In genomic region chr17:7836596-7837374, GRCh38 we compare ENCODE assay signal across 8 cellular contexts. TPM values are rescaled to one million over a fixed set of nuclear protein-coding genes. Genes with fewer than 3 reads are reported as not detected.
A peak's percentile ranks its signal among the peaks of the same experiment; 100 is the strongest.
DNase-seq lines count a peak whose midpoint lies in the region; ATAC-seq and TF ChIP-seq lines count a peak whose summit lies in the region.

No MANE protein-coding gene starts in this region.

- DNase-seq in CD14-positive monocyte (ENCODE audit: low spot score): peak; percentile 97
- DNase-seq in HT-29 (ENCODE audit: low spot score): peak; percentile 88
- peak; percentile 87 for DNase-seq in NCI-H748 treated with DMSO at 0.1 percent for 48 hours (lab: John Stamatoyannopoulos, UW)
- DNase-seq in activated CD4-positive, alpha-beta T cell treated with anti-CD3 and anti-CD28 coated beads, Interleukin-2, amount 50 U/mL, for 48 hours: peak; percentile 74 to 82
- peak; percentile 88 to 98 for DNase-seq in lung microvascular endothelial cell (ENCODE audit: low read depth in 2 of 2)
- DNase-seq in stimulated activated CD8-positive, alpha-beta memory T cell treated with anti-CD3 and anti-CD28 coated beads, Interleukin-12 subunit alpha, Interleukin-12 subunit beta, amount 100 ng/mL, for 24 hours (ENCODE audit: extremely low read depth): peak; percentile 36

- H3K27ac Mint-ChIP-seq in CD14-positive monocyte: peak overlapping the region; percentile 91 to 100 (median 98)

- no peak for ATAC-seq in HG02884 (IDR thresholded peaks at IDR 0.05; ENCODE audit: unreplicated experiment)

- no peaks in the 10 kb centered on the region for H3K36me3 ChIP-seq in endocrine pancreas (ENCODE audit: control insufficient read depth, insufficient read depth, low read length)

- no peaks in the 10 kb centered on the region for H3K9me3 ChIP-seq in endocrine pancreas (ENCODE audit: control insufficient read depth, low read length)

- peaks cover 17 to 24% of the 10 kb centered on the region in 2 donors for H3K36me3 Mint-ChIP-seq in CD14-positive monocyte

- peak overlapping the region; percentile 94 to 95 for H3K4me3 Mint-ChIP-seq in CD14-positive monocyte

- H3K27me3 Mint-ChIP-seq in CD14-positive monocyte (ENCODE audit: low read depth in 3 of 3): peaks cover 11 to 16% (median 12%) of the 10 kb centered on the region in 3 donors

- H3K4me1 ChIP-seq in endocrine pancreas (ENCODE audit: control insufficient read depth, insufficient read depth, low read length): peaks cover 8% of the 10 kb centered on the region

- no peaks in the 10 kb centered on the region for H3K27me3 ChIP-seq in endocrine pancreas (ENCODE audit: control insufficient read depth, insufficient read depth, low read length)

- peak overlapping the region; percentile 60 for H3K9ac ChIP-seq in endocrine pancreas (ENCODE audit: control insufficient read depth, insufficient read depth, low read length)

- intact Hi-C loops in CD14-positive monocyte (cut with micrococcal nuclease): loop anchor here in 1 of 2 donors (10.0 kb wide), 1 partner anchor 318 kb away; the partner anchor contains the start of gene PER1

- H3K9me3 Mint-ChIP-seq in CD14-positive monocyte: peaks cover 0 to 2% (median 0%) of the 10 kb centered on the region in 7 donors

- peak overlapping the region; percentile 44 for H3K4me3 ChIP-seq in endocrine pancreas (ENCODE audit: control insufficient read depth, insufficient read depth, low read length)

- H3K4me1 Mint-ChIP-seq in CD14-positive monocyte: peaks cover 61% of the 10 kb centered on the region

- no peak for TF ChIP-seq CTCF in CD14-positive monocyte (IDR thresholded peaks at IDR 0.05)

RNA-seq across cellular contexts. Expression of gene KDM6B, which starts 2.8 kb away (rescaled TPM):
- polyA plus RNA-seq in CD14-positive monocyte: under 1 TPM; 0.37 to 0.44 TPM
- total RNA-seq in HT-29 (2014; rRNA removed; shearing (Covaris generic)): 5.3 and 17.6 TPM in 2 replicates
- 1.3 and 1.8 TPM in 2 replicates for total RNA-seq in lung microvascular endothelial cell

RNA-seq across cellular contexts. Expression of gene TMEM88, which starts 18.1 kb away (rescaled TPM):
- polyA plus RNA-seq in CD14-positive monocyte: not detected
- 0.43 and 0.50 TPM in 2 replicates for total RNA-seq in HT-29 (2014; rRNA removed; shearing (Covaris generic))
- total RNA-seq in lung microvascular endothelial cell: 7.1 and 22.7 TPM in 2 replicates

RNA-seq across cellular contexts. Expression of gene NAA38, which starts 20.6 kb away (rescaled TPM):
- 100 to 1,000 TPM; 148 to 197 TPM for polyA plus RNA-seq in CD14-positive monocyte
- 71.8 and 89.4 TPM in 2 replicates for total RNA-seq in HT-29 (2014; rRNA removed; shearing (Covaris generic))
- total RNA-seq in lung microvascular endothelial cell: 152 and 178 TPM in 2 replicates

RNA-seq across cellular contexts. Expression of gene CYB5D1, which starts 21.0 kb away (rescaled TPM):
- polyA plus RNA-seq in CD14-positive monocyte: under 1 TPM; 0.50 to 0.98 TPM
- total RNA-seq in HT-29 (2014; rRNA removed; shearing (Covaris generic)): 8.4 and 10.7 TPM in 2 replicates
- 4.6 and 5.6 TPM in 2 replicates for total RNA-seq in lung microvascular endothelial cell

RNA-seq across cellular contexts. Expression of gene CHD3, which starts 51.8 kb away (rescaled TPM):
- under 1 TPM; 0.55 to 0.91 TPM for polyA plus RNA-seq in CD14-positive monocyte
- 52.8 and 54.3 TPM in 2 replicates for total RNA-seq in HT-29 (2014; rRNA removed; shearing (Covaris generic))
- 58.0 and 58.7 TPM in 2 replicates for total RNA-seq in lung microvascular endothelial cell

Comparison
In these comparisons a context has a peak if more than half of its experiments do, and no peak if none do; other contexts are left out.
1. DNase-seq: peak in every context shown above with its lines; median percentile 97 in CD14-positive monocyte; 93 in lung microvascular endothelial cell; 88 in HT-29; 87 in NCI-H748 treated with DMSO at 0.1 percent for 48 hours; 78 in activated CD4-positive, alpha-beta T cell treated with anti-CD3 and anti-CD28 coated beads, Interleukin-2, amount 50 U/mL, for 48 hours; 36 in stimulated activated CD8-positive, alpha-beta memory T cell treated with anti-CD3 and anti-CD28 coated beads, Interleukin-12 subunit alpha, Interleukin-12 subunit beta, amount 100 ng/mL, for 24 hours.